8 cellular contexts compared by ENCODE assay signal in genomic region chr10:100008142-100008522, GRCh38. TPM values are rescaled to one million over a fixed set of nuclear protein-coding genes. Genes with fewer than 3 reads are reported as not detected.
DNase-seq lines count a peak whose midpoint lies in the region; ATAC-seq and TF ChIP-seq lines count a peak whose summit lies in the region.

No MANE protein-coding gene starts in this region.

- TF ChIP-seq CTCF in tibial nerve (IDR thresholded peaks at IDR 0.05): no peak

- peaks cover 25% of the 10 kb centered on the region for H3K27me3 Mint-ChIP-seq in activated CD4-positive, alpha-beta T cell treated with anti-CD3 and anti-CD28 coated beads, Interleukin-2, amount 10 ng/mL, durations not matched to agents 7 days and 5 days
- peaks cover 2 to 6% (median 3%) of the 10 kb centered on the region in 3 donors for H3K27me3 Mint-ChIP-seq in immature natural killer cell (ENCODE audit: low read depth in 3 of 3)

- no peaks in the 10 kb centered on the region for H3K9me3 ChIP-seq in adipocyte (ENCODE audit: control insufficient read depth, low read length)
- no peaks in the 10 kb centered on the region for H3K9me3 ChIP-seq in tibial nerve

- ATAC-seq in HG02884 (IDR thresholded peaks at IDR 0.05; ENCODE audit: unreplicated experiment) (no peak), GM21390 (IDR thresholded peaks at IDR 0.05; ENCODE audit: unreplicated experiment) (no peak)

- TF ChIP-seq EP300 in tibial nerve (IDR thresholded peaks at IDR 0.05): no peak

- no peak overlapping the region for H3K27ac Mint-ChIP-seq in activated CD4-positive, alpha-beta T cell treated with anti-CD3 and anti-CD28 coated beads, Interleukin-2, amount 10 ng/mL, durations not matched to agents 7 days and 5 days
- peak overlapping the region in 2 of 6 donors; percentile 40 to 46 for H3K27ac Mint-ChIP-seq in immature natural killer cell

- CTCF ChIA-PET in activated CD4-positive, alpha-beta T cell treated with anti-CD3 and anti-CD28 coated beads, Interleukin-2, amount 10 ng/mL, durations not matched to agents 7 days and 5 days (lab: Charles Lee): interaction anchor here (1.2 to 2.1 kb wide), 3 partner anchors 11 to 37 kb away, joined by 4 to 10 read pairs (median 7); no protein-coding TSS in a partner anchor

- H3K27me3 ChIP-seq in adipocyte (replicated peaks; ENCODE audit: control insufficient read depth, insufficient read depth, low read length): no peaks in the 10 kb centered on the region
- H3K27me3 ChIP-seq in tibial nerve: no peaks in the 10 kb centered on the region

- no peaks in the 10 kb centered on the region for H3K36me3 ChIP-seq in adipocyte (ENCODE audit: control insufficient read depth, insufficient read depth, low read length, severe bottlenecking)
- H3K36me3 ChIP-seq in tibial nerve: no peaks in the 10 kb centered on the region

- peak overlapping the region in 2 of 4 donors; percentile 85 to 90 for H3K27ac ChIP-seq in tibial nerve

- H3K4me3 Mint-ChIP-seq in activated CD4-positive, alpha-beta T cell treated with anti-CD3 and anti-CD28 coated beads, Interleukin-2, amount 10 ng/mL, durations not matched to agents 7 days and 5 days: peak overlapping the region; percentile 80
- H3K4me3 Mint-ChIP-seq in immature natural killer cell: peak overlapping the region; percentile 63 to 90 (median 86)

- 26 to 30% methylated on average over 6 of the region's 6 CpGs for WGBS in tibial nerve, 2 donors

- TF ChIP-seq POLR2A in tibial nerve (IDR thresholded peaks at IDR 0.05): no peak

- H3K36me3 Mint-ChIP-seq in activated CD4-positive, alpha-beta T cell treated with anti-CD3 and anti-CD28 coated beads, Interleukin-2, amount 10 ng/mL, durations not matched to agents 7 days and 5 days (ENCODE audit: low read depth): no peaks in the 10 kb centered on the region
- H3K36me3 Mint-ChIP-seq in immature natural killer cell: no peaks in the 10 kb centered on the region

- no peaks in the 10 kb centered on the region for H3K9me3 Mint-ChIP-seq in activated CD4-positive, alpha-beta T cell treated with anti-CD3 and anti-CD28 coated beads, Interleukin-2, amount 10 ng/mL, durations not matched to agents 7 days and 5 days
- no peaks in the 10 kb centered on the region for H3K9me3 Mint-ChIP-seq in immature natural killer cell

- POLR2A ChIA-PET in activated CD4-positive, alpha-beta T cell treated with anti-CD3 and anti-CD28 coated beads, Interleukin-2, amount 10 ng/mL, durations not matched to agents 7 days and 5 days (lab: Charles Lee): interaction anchor here (0.6 kb wide), 2 partner anchors 188 to 950 kb away, joined by 5 read pairs; no protein-coding TSS in a partner anchor

- H3K4me3 ChIP-seq in adipocyte (ENCODE audit: low read length) (peak overlapping the region; percentile 99), tibial nerve (peak overlapping the region; percentile 57 to 91 (median 80))

- peaks cover 43% of the 10 kb centered on the region for H3K4me1 ChIP-seq in adipocyte (ENCODE audit: control insufficient read depth, insufficient read depth, low read length)
- H3K4me1 ChIP-seq in tibial nerve: peaks cover 0 to 55% (median 22%) of the 10 kb centered on the region in 4 donors

- H3K4me1 Mint-ChIP-seq in activated CD4-positive, alpha-beta T cell treated with anti-CD3 and anti-CD28 coated beads, Interleukin-2, amount 10 ng/mL, durations not matched to agents 7 days and 5 days: peaks cover 38% of the 10 kb centered on the region
- H3K4me1 Mint-ChIP-seq in immature natural killer cell: peaks cover 33 to 46% of the 10 kb centered on the region in 2 donors

- DNase-seq in activated CD4-positive, alpha-beta T cell treated with anti-CD3 and anti-CD28 coated beads, Interleukin-2, amount 10 ng/mL, durations not matched to agents 7 days and 5 days: no peak
- DNase-seq in activated CD4-positive, alpha-beta T cell treated with anti-CD3 and anti-CD28 coated beads for 4 hours: no peak
- DNase-seq in adipocyte (ENCODE audit: low read depth) (peak; percentile 75), immature natural killer cell (no peak), tibial nerve (ENCODE audit: low spot score in 2 of 2) (no peak), LoVo (ENCODE audit: low spot score) (no peak)

- H3K9ac ChIP-seq in adipocyte (ENCODE audit: low read length): peak overlapping the region; percentile 100

RNA-seq across cellular contexts. Expression of gene DNMBP, which starts 1.6 kb away (rescaled TPM):
- 1 to 10 TPM; 2.9 to 3.2 TPM for total RNA-seq in activated CD4-positive, alpha-beta T cell treated with anti-CD3 and anti-CD28 coated beads, Interleukin-2, amount 10 ng/mL, durations not matched to agents 7 days and 5 days
- 1 to 10 TPM in 1 of 3 donors, under 1 TPM in 1, not detected in 1; 0.41 to 2.8 TPM for polyA plus RNA-seq in immature natural killer cell
- total RNA-seq in tibial nerve: 10 to 100 TPM; 21.6 to 28.8 (median 24.6) TPM

Comparison
In these comparisons a context has a peak if more than half of its experiments do, and no peak if none do; other contexts are left out.
1. RNA of gene DNMBP, which starts 1.6 kb away (total RNA-seq): 21.6 to 28.8 TPM in tibial nerve; 2.9 to 3.2 TPM in activated CD4-positive, alpha-beta T cell treated with anti-CD3 and anti-CD28 coated beads, Interleukin-2, amount 10 ng/mL, durations not matched to agents 7 days and 5 days; every median in the first group is over 4 times any median in the second.